Comparison of ENCODE assay signal across 8 cellular contexts in genomic region chr7:30135271-30135550, GRCh38. TPM values are rescaled to one million over a fixed set of nuclear protein-coding genes. Genes with fewer than 3 reads are reported as not detected.
DNase-seq lines count a peak whose midpoint lies in the region; ATAC-seq and TF ChIP-seq lines count a peak whose summit lies in the region.

No MANE protein-coding gene starts in this region.

- H3K36me3 Mint-ChIP-seq in neural crest cell (ENCODE audit: low read depth) = peaks cover 3% of the 10 kb centered on the region

- peaks cover 32% of the 10 kb centered on the region for H3K27me3 ChIP-seq in HUES6 (ENCODE audit: control insufficient read depth, insufficient read depth, low read length)
- H3K27me3 ChIP-seq in colonic mucosa = no peaks in the 10 kb centered on the region

- H3K4me1 ChIP-seq in HUES6 (ENCODE audit: control insufficient read depth, insufficient read depth, low read length) (peaks cover 6% of the 10 kb centered on the region; the same call in 1 of the 2 replicates), colonic mucosa (no peaks in the 10 kb centered on the region)

- H3K36me3 ChIP-seq in HUES6 (ENCODE audit: control insufficient read depth, insufficient read depth, low read length) = no peaks in the 10 kb centered on the region
- no peaks in the 10 kb centered on the region for H3K36me3 ChIP-seq in colonic mucosa

- DNase-seq in colonic mucosa (no peak), neural crest cell (ENCODE audit: low read depth, low spot score) (peak; percentile 6), GDM1 (lab: John Stamatoyannopoulos, UW) (no peak), kidney glomerular epithelial cell (lab: John Stamatoyannopoulos, UW) (no peak), glomerular visceral epithelial cell (ENCODE audit: extremely low spot score) (no peak)

- H3K9me3 ChIP-seq in HUES6 (ENCODE audit: control insufficient read depth, insufficient read depth, low read depth, low read length) (no peaks in the 10 kb centered on the region), colonic mucosa (no peaks in the 10 kb centered on the region)

- no peak for TF ChIP-seq CTCF in colonic mucosa (IDR thresholded peaks at IDR 0.05)
- no peak for TF ChIP-seq CTCF in neural crest cell (conservative IDR thresholded peaks at IDR 0.05)

- H3K27ac ChIP-seq in HUES6 (ENCODE audit: low read depth, low read length) (no peak overlapping the region), colonic mucosa (peak overlapping the region; percentile 64)

- H3K4me3 ChIP-seq in GM08714 (ENCODE audit: low read length) (peak overlapping the region; percentile 83), HUES6 (ENCODE audit: low read depth, low read length) (peak overlapping the region; percentile 98), colonic mucosa (peak overlapping the region; percentile 85)

- peak overlapping the region; percentile 81 for H3K4me3 Mint-ChIP-seq in neural crest cell

- peaks cover 40% of the 10 kb centered on the region for H3K27me3 Mint-ChIP-seq in neural crest cell (ENCODE audit: low read depth)

- H3K4me1 Mint-ChIP-seq in neural crest cell = peaks cover 6% of the 10 kb centered on the region

- no peak for ATAC-seq in HG02798 (IDR thresholded peaks at IDR 0.05; ENCODE audit: poor library complexity, unreplicated experiment)

- intact Hi-C loops in colonic mucosa (cut with DNase I) = no loop called here

- no peak overlapping the region for H3K27ac Mint-ChIP-seq in neural crest cell (ENCODE audit: unreplicated experiment)

- H3K9ac ChIP-seq in HUES6 (ENCODE audit: low read length) = peak overlapping the region; percentile 63
- H3K9ac ChIP-seq in colonic mucosa (ENCODE audit: low read depth in 2 of 2, low read length in 2 of 2) = peak overlapping the region; percentile 84 to 91

- H3K9me3 Mint-ChIP-seq in neural crest cell = no peaks in the 10 kb centered on the region

RNA-seq across cellular contexts. Expression of gene MTURN, which starts 0.4 kb away (rescaled TPM):
- total RNA-seq in colonic mucosa (10 to 100 TPM in 1 of 2 donors, 1 to 10 TPM in 1; 8.0 to 10.8 TPM), neural crest cell (6.6 and 6.8 TPM in 2 replicates)
